ENCODE assay signal across 15 cellular contexts in genomic region chr3:69058947-69059224, GRCh38. TPM values are rescaled to one million over a fixed set of nuclear protein-coding genes. Genes with fewer than 3 reads are reported as not detected.
DNase-seq lines count a peak whose midpoint lies in the region; ATAC-seq lines count a peak whose summit lies in the region.
"Had no signal": no experiment of that assay in that cellular context is flagged by ENCODE, and none has a peak within 500 bp of the region (broad histone marks: within the 10 kb centered on the region; RNA-seq: fewer than 3 reads in every experiment).

No MANE protein-coding gene starts in this region.

- DNase-seq in CD8-positive, alpha-beta memory T cell = no peak
- DNase-seq in T-helper 17 cell = no peak
- no peak for DNase-seq in immature natural killer cell
- no peak for DNase-seq in activated effector memory CD4-positive, alpha-beta T cell treated with anti-CD3 and anti-CD28 coated beads, Interleukin-2, amount 50 U/mL, for 16 hours
- DNase-seq: NCI-H748 treated with DMSO at 0.1 percent for 48 hours; stimulated activated CD4-positive, alpha-beta T cell treated with anti-CD3 and anti-CD28 coated beads, Interleukin-4, amount 100 ng/mL, for 4 hours had no signal

- peak overlapping the region; percentile 42; the same call in 1 of the 2 replicates for H3K27ac ChIP-seq in BLaER1
- peak overlapping the region; percentile 40 for H3K27ac ChIP-seq in CD8-positive, alpha-beta memory T cell (ENCODE audit: low read depth, low read length)
- H3K27ac ChIP-seq: RWPE1, vagina had no signal

- POLR2A ChIA-PET in CD8-positive, alpha-beta memory T cell (lab: Charles Lee) = interaction anchor here (1.0 to 1.3 kb wide), 4 partner anchors 16 to 33 kb away, joined by 3 to 4 read pairs (median 4); partner anchors contain the start of gene ARL6IP5

- CTCF ChIA-PET in CD8-positive, alpha-beta memory T cell (lab: Charles Lee) = interaction anchor here (0.9 to 2.2 kb wide), 4 partner anchors 27 to 34 kb away, joined by 3 to 4 read pairs (median 4); no protein-coding TSS in a partner anchor

- peak overlapping the region in 5 of 7 donors; percentile 6 to 68 (median 31) for H3K4me3 Mint-ChIP-seq in CD8-positive, alpha-beta memory T cell
- H3K4me3 Mint-ChIP-seq in T-helper 17 cell (peak overlapping the region; percentile 43), immature natural killer cell (peak overlapping the region; percentile 37 to 78 (median 74))
- H3K4me3 Mint-ChIP-seq: neural crest cell had no signal

- H3K36me3 ChIP-seq in BLaER1 = peaks cover 68% of the 10 kb centered on the region
- peaks cover 31% of the 10 kb centered on the region for H3K36me3 ChIP-seq in CD8-positive, alpha-beta memory T cell (ENCODE audit: insufficient read depth, low read length)

- ATAC-seq in T-helper 17 cell (no peak), HG03025 (IDR thresholded peaks at IDR 0.05; ENCODE audit: low FRiP score, unreplicated experiment) (no peak), HG03139 (IDR thresholded peaks at IDR 0.05; ENCODE audit: unreplicated experiment) (no peak), HG02870 (IDR thresholded peaks at IDR 0.05; ENCODE audit: unreplicated experiment) (no peak)
- ATAC-seq: sciatic nerve had no signal

- H3K4me1 ChIP-seq in BLaER1 = peaks cover 15% of the 10 kb centered on the region
- peaks cover 36% of the 10 kb centered on the region for H3K4me1 ChIP-seq in CD8-positive, alpha-beta memory T cell (ENCODE audit: insufficient read depth, low read length)
- H3K4me1 ChIP-seq: vagina had no signal

- H3K4me2 ChIP-seq in BLaER1 = peak overlapping the region; percentile 68

- H3K9ac ChIP-seq in BLaER1 = no peak overlapping the region

- H3K9me3 Mint-ChIP-seq in CD8-positive, alpha-beta memory T cell = no peaks in the 10 kb centered on the region
- no peaks in the 10 kb centered on the region for H3K9me3 Mint-ChIP-seq in immature natural killer cell
- H3K9me3 Mint-ChIP-seq: neural crest cell had no signal

- no peaks in the 10 kb centered on the region for H3K27me3 Mint-ChIP-seq in CD8-positive, alpha-beta memory T cell
- H3K27me3 Mint-ChIP-seq in T-helper 17 cell = no peaks in the 10 kb centered on the region
- H3K27me3 Mint-ChIP-seq in immature natural killer cell (ENCODE audit: low read depth in 3 of 3) = no peaks in the 10 kb centered on the region

- H4K20me1 ChIP-seq in BLaER1 = no peaks in the 10 kb centered on the region

- H3K9me3 ChIP-seq in BLaER1 = no peaks in the 10 kb centered on the region
- H3K9me3 ChIP-seq in CD8-positive, alpha-beta memory T cell (ENCODE audit: low read length) = no peaks in the 10 kb centered on the region
- H3K9me3 ChIP-seq in T-helper 17 cell (ENCODE audit: control insufficient read depth, low read length, poor library complexity, severe bottlenecking) = no peaks in the 10 kb centered on the region
- H3K9me3 ChIP-seq: vagina had no signal

- H3K27me3 ChIP-seq in BLaER1 = no peaks in the 10 kb centered on the region
- no peaks in the 10 kb centered on the region for H3K27me3 ChIP-seq in CD8-positive, alpha-beta memory T cell (ENCODE audit: insufficient read depth, low read length, poor library complexity, severe bottlenecking)
- H3K27me3 ChIP-seq: vagina had no signal

- no peak overlapping the region for H3K4me3 ChIP-seq in BLaER1
- H3K4me3 ChIP-seq in CD8-positive, alpha-beta memory T cell (ENCODE audit: low read length) = peak overlapping the region; percentile 11
- H3K4me3 ChIP-seq: lung, vagina had no signal

- peak overlapping the region; percentile 74 to 94 (median 92) for H3K27ac Mint-ChIP-seq in CD8-positive, alpha-beta memory T cell
- H3K27ac Mint-ChIP-seq in T-helper 17 cell = peak overlapping the region; percentile 87
- peak overlapping the region; percentile 88 to 98 (median 93) for H3K27ac Mint-ChIP-seq in immature natural killer cell

- peaks cover 16 to 61% (median 18%) of the 10 kb centered on the region in 3 donors for H3K36me3 Mint-ChIP-seq in CD8-positive, alpha-beta memory T cell
- peaks cover 6% of the 10 kb centered on the region for H3K36me3 Mint-ChIP-seq in T-helper 17 cell (ENCODE audit: low read depth)
- peaks cover 24 to 43% (median 36%) of the 10 kb centered on the region in 3 donors for H3K36me3 Mint-ChIP-seq in immature natural killer cell

- peaks cover 33 to 54% (median 51%) of the 10 kb centered on the region in 3 donors for H3K4me1 Mint-ChIP-seq in CD8-positive, alpha-beta memory T cell
- H3K4me1 Mint-ChIP-seq in T-helper 17 cell (peaks cover 26% of the 10 kb centered on the region), immature natural killer cell (peaks cover 27 to 47% of the 10 kb centered on the region in 2 donors)
- H3K4me1 Mint-ChIP-seq: neural crest cell had no signal

RNA-seq across cellular contexts. Expression of gene TMF1, which starts 6.8 kb away (rescaled TPM):
- 10 to 100 TPM; 31.8 to 35.6 TPM for total RNA-seq in CD8-positive, alpha-beta memory T cell
- polyA plus RNA-seq in CD8-positive, alpha-beta memory T cell = 40.0 TPM
- total RNA-seq in T-helper 17 cell = 10 to 100 TPM; 68.1 to 84.5 TPM
- polyA plus RNA-seq in immature natural killer cell = 10 to 100 TPM; 18.5 to 41.0 (median 22.4) TPM

RNA-seq across cellular contexts. Expression of gene UBA3, which starts 21.3 kb away (rescaled TPM):
- 10 to 100 TPM; 76.6 to 89.5 TPM for total RNA-seq in CD8-positive, alpha-beta memory T cell
- 42.6 TPM for polyA plus RNA-seq in CD8-positive, alpha-beta memory T cell
- 10 to 100 TPM; 53.5 to 56.2 TPM for total RNA-seq in T-helper 17 cell
- 100 to 1,000 TPM in 1 of 3 donors, 10 to 100 TPM in 2; 45.3 to 110 (median 47.1) TPM for polyA plus RNA-seq in immature natural killer cell

RNA-seq across cellular contexts. Expression of gene ARL6IP5, which starts 25.9 kb away (rescaled TPM):
- 100 to 1,000 TPM; 121 to 124 TPM for total RNA-seq in CD8-positive, alpha-beta memory T cell
- 425 TPM for polyA plus RNA-seq in CD8-positive, alpha-beta memory T cell
- 100 to 1,000 TPM; 112 to 118 TPM for total RNA-seq in T-helper 17 cell
- 100 to 1,000 TPM; 423 to 653 (median 503) TPM for polyA plus RNA-seq in immature natural killer cell

RNA-seq across cellular contexts. Expression of gene EOGT, which starts 45.4 kb away (rescaled TPM):
- total RNA-seq in CD8-positive, alpha-beta memory T cell = 10 to 100 TPM; 19.7 TPM
- 14.7 TPM for polyA plus RNA-seq in CD8-positive, alpha-beta memory T cell
- 10 to 100 TPM; 11.8 to 18.1 TPM for total RNA-seq in T-helper 17 cell
- polyA plus RNA-seq in immature natural killer cell = 1 to 10 TPM; 3.2 to 4.4 (median 3.9) TPM
